ENCODE assay signal across 29 cellular contexts in the genomic region with DNA sequence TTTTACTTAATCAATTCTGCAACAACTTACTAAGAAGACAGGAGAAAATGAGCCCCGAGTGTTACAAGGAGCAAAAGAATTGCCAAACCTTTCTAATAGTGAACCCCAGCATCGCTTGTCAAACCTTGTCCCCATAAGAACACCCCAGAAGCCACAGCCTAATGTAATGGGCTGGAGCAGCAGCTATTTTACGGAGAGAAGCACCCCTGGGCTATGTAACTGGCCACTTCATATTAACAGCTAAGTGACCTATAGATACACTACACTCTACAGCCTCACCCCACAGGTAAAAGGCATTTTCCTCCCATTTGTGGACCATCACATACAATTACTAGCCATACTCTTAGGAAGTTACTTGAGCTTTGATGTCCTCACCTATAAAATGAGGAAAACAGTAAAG. TPM values are rescaled to one million over a fixed set of nuclear protein-coding genes. Genes with fewer than 3 reads are reported as not detected.
DNase-seq lines count a peak whose midpoint lies in the region; ATAC-seq and TF ChIP-seq lines count a peak whose summit lies in the region.
"Had no signal": no experiment of that assay in that cellular context is flagged by ENCODE, and none has a peak within 500 bp of the region (broad histone marks: within the 10 kb centered on the region; RNA-seq: fewer than 3 reads in every experiment).

No MANE protein-coding gene starts in this region.

- ATAC-seq in central memory CD8-positive, alpha-beta T cell (replicated peaks; ENCODE audit: extremely low read depth, poor library complexity, severe bottlenecking), result no peak
- ATAC-seq in stimulated activated memory B cell treated with anti-CD40 and anti-IgM and Interleukin-4, amounts not matched to agents 10 μg/mL and 1 μg/mL and 100 μg/mL, for 72 hours, result no peak
- ATAC-seq: activated CD4-positive, alpha-beta T cell treated with anti-CD3 and anti-CD28 coated beads for 36 hours; heart left ventricle; right cardiac atrium had no signal

- peak overlapping the region; percentile 60 for H3K27ac Mint-ChIP-seq in activated naive CD4-positive, alpha-beta T cell treated with anti-CD3 and anti-CD28 coated beads for 36 hours
- peak overlapping the region; percentile 78 for H3K27ac Mint-ChIP-seq in central memory CD8-positive, alpha-beta T cell (ENCODE audit: low read depth)
- H3K27ac Mint-ChIP-seq in stimulated activated memory B cell treated with anti-CD40 and anti-IgM and Interleukin-4, amounts not matched to agents 10 μg/mL and 1 μg/mL and 100 μg/mL, for 72 hours, result peak overlapping the region; percentile 25

- no peaks in the 10 kb centered on the region for H3K27me3 Mint-ChIP-seq in activated naive CD4-positive, alpha-beta T cell treated with anti-CD3 and anti-CD28 coated beads for 36 hours (ENCODE audit: low read depth)
- H3K27me3 Mint-ChIP-seq in central memory CD8-positive, alpha-beta T cell, result no peaks in the 10 kb centered on the region
- H3K27me3 Mint-ChIP-seq in stimulated activated memory B cell treated with anti-CD40 and anti-IgM and Interleukin-4, amounts not matched to agents 10 μg/mL and 1 μg/mL and 100 μg/mL, for 72 hours, result no peaks in the 10 kb centered on the region
- H3K27me3 Mint-ChIP-seq: activated CD4-positive, alpha-beta T cell treated with anti-CD3 and anti-CD28 coated beads for 36 hours had no signal

- H3K9me3 Mint-ChIP-seq in activated naive CD4-positive, alpha-beta T cell treated with anti-CD3 and anti-CD28 coated beads for 36 hours, result no peaks in the 10 kb centered on the region
- H3K9me3 Mint-ChIP-seq in central memory CD8-positive, alpha-beta T cell, result no peaks in the 10 kb centered on the region
- no peaks in the 10 kb centered on the region for H3K9me3 Mint-ChIP-seq in stimulated activated memory B cell treated with anti-CD40 and anti-IgM and Interleukin-4, amounts not matched to agents 10 μg/mL and 1 μg/mL and 100 μg/mL, for 72 hours

- H3K4me3 Mint-ChIP-seq in activated naive CD4-positive, alpha-beta T cell treated with anti-CD3 and anti-CD28 coated beads for 36 hours, result no peak overlapping the region
- H3K4me3 Mint-ChIP-seq in central memory CD8-positive, alpha-beta T cell, result no peak overlapping the region
- no peak overlapping the region for H3K4me3 Mint-ChIP-seq in stimulated activated memory B cell treated with anti-CD40 and anti-IgM and Interleukin-4, amounts not matched to agents 10 μg/mL and 1 μg/mL and 100 μg/mL, for 72 hours
- H3K4me3 Mint-ChIP-seq: activated CD4-positive, alpha-beta T cell treated with anti-CD3 and anti-CD28 coated beads for 36 hours had no signal

- no peaks in the 10 kb centered on the region for H3K9me3 ChIP-seq in tibial artery
- H3K9me3 ChIP-seq: esophagus muscularis mucosa, heart left ventricle, left ventricle myocardium inferior, transverse colon had no signal

- no peak for TF ChIP-seq CTCF in tibial artery (IDR thresholded peaks at IDR 0.05)

- H3K4me3 ChIP-seq in tibial artery (no peak overlapping the region), H7 (ENCODE audit: insufficient read depth, low read depth, low read length) (no peak overlapping the region)
- H3K4me3 ChIP-seq: esophagus muscularis mucosa, GM23248, heart left ventricle, left ventricle myocardium inferior, transverse colon had no signal

- peaks cover 62% of the 10 kb centered on the region for H3K36me3 Mint-ChIP-seq in activated naive CD4-positive, alpha-beta T cell treated with anti-CD3 and anti-CD28 coated beads for 36 hours (ENCODE audit: low read depth)
- peaks cover 95% of the 10 kb centered on the region for H3K36me3 Mint-ChIP-seq in central memory CD8-positive, alpha-beta T cell (ENCODE audit: insufficient read depth)
- H3K36me3 Mint-ChIP-seq in stimulated activated memory B cell treated with anti-CD40 and anti-IgM and Interleukin-4, amounts not matched to agents 10 μg/mL and 1 μg/mL and 100 μg/mL, for 72 hours, result peaks cover 87% of the 10 kb centered on the region

- TF ChIP-seq POLR2A in GM18526 (IDR thresholded peaks at IDR 0.05; ENCODE audit: extremely low read depth, insufficient read length), result peak; percentile 7

- no peak overlapping the region for H3K27ac ChIP-seq in tibial artery
- H3K27ac ChIP-seq: esophagus muscularis mucosa, GM23248, heart left ventricle, left ventricle myocardium inferior, transverse colon had no signal

- DNase-seq in activated naive CD4-positive, alpha-beta T cell treated with anti-CD3 and anti-CD28 coated beads for 36 hours, result no peak
- no peak for DNase-seq in activated naive CD4-positive, alpha-beta T cell treated with anti-CD3 and anti-CD28 coated beads, Interleukin-2, amount 50 U/mL, for 16 hours
- DNase-seq in central memory CD8-positive, alpha-beta T cell (ENCODE audit: low spot score in 2 of 2), result no peak
- DNase-seq in tibial artery (no peak), H7 (no peak), LoVo (ENCODE audit: low spot score) (no peak)
- DNase-seq: activated CD4-positive, alpha-beta T cell treated with anti-CD3 and anti-CD28 coated beads for 36 hours; central memory CD4-positive, alpha-beta T cell; DMS79; foreskin fibroblast; GM23248; heart left ventricle; Kasumi-1; left ventricle myocardium inferior; mesendoderm; MV-4-11; NCI-H1436 treated with DMSO at 0.1 percent for 48 hours; NCI-H2081 treated with DMSO at 0.1 percent for 48 hours; NCI-H226; NCI-H82; posterior cingulate gyrus; right cardiac atrium; SIG-M5; stimulated activated CD4-positive, alpha-beta T cell treated with anti-CD3 and anti-CD28 coated beads, Interleukin-1b, Interleukin-23, amount 100 ng/mL, for 48 hours; T-helper 9 cell; transverse colon had no signal

- intact Hi-C loops in activated naive CD4-positive, alpha-beta T cell treated with anti-CD3 and anti-CD28 coated beads for 36 hours (cut with micrococcal nuclease), result no loop called here
- intact Hi-C loops in tibial artery (cut with DNase I; ENCODE audit: low total_unique reads), result no loop called here

- H3K27me3 ChIP-seq in tibial artery (peaks cover 0 to 8% of the 10 kb centered on the region in 2 donors), H7 (ENCODE audit: control insufficient read depth, insufficient read depth, low read length) (no peaks in the 10 kb centered on the region)
- H3K27me3 ChIP-seq: transverse colon had no signal

- H3K36me3 ChIP-seq in tibial artery, result no peaks in the 10 kb centered on the region
- no peaks in the 10 kb centered on the region for H3K36me3 ChIP-seq in H7 (replicated peaks; ENCODE audit: control insufficient read depth, insufficient read depth, low read length)
- H3K36me3 ChIP-seq: esophagus muscularis mucosa, left ventricle myocardium inferior, transverse colon had no signal

- CTCF ChIA-PET in activated naive CD4-positive, alpha-beta T cell treated with anti-CD3 and anti-CD28 coated beads for 36 hours (lab: Charles Lee), result interaction anchor here (0.7 kb wide), 2 partner anchors 10 to 14 kb away, joined by 3 to 4 read pairs; no protein-coding TSS in a partner anchor

- no peaks in the 10 kb centered on the region for H3K4me1 ChIP-seq in tibial artery
- H3K4me1 ChIP-seq: esophagus muscularis mucosa, heart left ventricle, left ventricle myocardium inferior, transverse colon had no signal

- peaks cover 17% of the 10 kb centered on the region for H3K4me1 Mint-ChIP-seq in activated naive CD4-positive, alpha-beta T cell treated with anti-CD3 and anti-CD28 coated beads for 36 hours (ENCODE audit: low read depth)
- peaks cover 34% of the 10 kb centered on the region for H3K4me1 Mint-ChIP-seq in central memory CD8-positive, alpha-beta T cell
- peaks cover 24% of the 10 kb centered on the region for H3K4me1 Mint-ChIP-seq in stimulated activated memory B cell treated with anti-CD40 and anti-IgM and Interleukin-4, amounts not matched to agents 10 μg/mL and 1 μg/mL and 100 μg/mL, for 72 hours

RNA-seq across cellular contexts. Expression of a gene that starts 27.3 kb away (rescaled TPM):
- not detected for total RNA-seq in activated naive CD4-positive, alpha-beta T cell treated with anti-CD3 and anti-CD28 coated beads for 36 hours
- total RNA-seq in H7 (2014; rRNA removed; shearing (Covaris generic)), result not detected in 2 replicates
- total RNA-seq: activated CD4-positive, alpha-beta T cell treated with anti-CD3 and anti-CD28 coated beads for 36 hours; esophagus muscularis mucosa; GM23248; heart left ventricle; left ventricle myocardium inferior; right cardiac atrium; transverse colon had no signal

RNA-seq across cellular contexts. Expression of a gene that starts 49.9 kb away (rescaled TPM):
- total RNA-seq in activated naive CD4-positive, alpha-beta T cell treated with anti-CD3 and anti-CD28 coated beads for 36 hours, result 1,000 to 10,000 TPM; 1,008 to 1,043 TPM
- 0.62 and 1.9 TPM in 2 replicates for total RNA-seq in H7 (2014; rRNA removed; shearing (Covaris generic))
- total RNA-seq: GM23248 had no signal

Comparison
In these comparisons a context has a peak if more than half of its experiments do, and no peak if none do; other contexts are left out.
1. H3K27ac Mint-ChIP-seq: peak in every context shown above with its lines; median percentile 78 in central memory CD8-positive, alpha-beta T cell; 60 in activated naive CD4-positive, alpha-beta T cell treated with anti-CD3 and anti-CD28 coated beads for 36 hours; 25 in stimulated activated memory B cell treated with anti-CD40 and anti-IgM and Interleukin-4, amounts not matched to agents 10 μg/mL and 1 μg/mL and 100 μg/mL, for 72 hours.
2. RNA of a gene that starts 49.9 kb away (total RNA-seq): 1,008 to 1,043 TPM in activated naive CD4-positive, alpha-beta T cell treated with anti-CD3 and anti-CD28 coated beads for 36 hours; 0.62 to 1.9 TPM in H7; every median in the first group is over 100 times any median in the second.